1 cellular context compared by ENCODE assay signal in the genomic region with DNA sequence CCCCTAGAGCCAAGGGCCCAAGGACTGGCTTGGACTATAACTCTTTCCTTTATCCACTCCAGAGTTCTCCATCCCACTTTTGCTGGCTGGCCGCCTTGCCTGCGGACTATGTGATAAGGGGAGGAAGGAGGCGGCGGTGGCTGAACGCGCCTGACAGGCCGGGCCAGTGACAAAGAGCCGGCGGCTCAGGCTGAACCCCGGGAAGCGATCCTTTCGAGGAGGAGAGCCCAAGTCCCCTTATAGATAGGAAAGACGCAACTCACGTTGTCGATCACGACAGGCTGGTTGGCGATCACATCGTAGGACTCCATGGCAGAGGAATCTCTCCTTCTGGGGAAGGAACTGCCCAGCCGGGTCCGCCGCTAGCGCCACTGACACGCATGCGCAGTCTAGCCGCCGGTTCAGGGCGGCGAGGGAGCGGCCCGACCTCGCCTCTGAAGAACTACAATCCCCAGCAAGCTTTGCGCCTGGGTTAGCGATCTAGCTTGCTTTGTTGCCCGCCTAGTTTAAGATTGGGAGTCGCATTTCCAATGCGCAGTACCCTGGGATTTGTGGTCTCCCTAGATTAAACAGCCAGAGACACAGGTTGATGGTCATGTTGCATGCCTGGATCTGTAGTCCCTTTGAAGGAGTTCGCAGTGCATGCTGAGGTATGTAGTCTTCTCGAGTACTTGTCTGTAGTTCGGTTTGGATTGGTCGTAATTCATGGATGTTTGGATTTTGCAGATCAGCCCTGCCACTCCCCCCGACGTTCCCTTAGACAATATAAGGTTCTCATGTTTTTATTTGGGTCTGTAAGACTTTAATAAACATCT.
TF ChIP-seq lines count a peak whose summit lies in the region.

A gene (minus strand): TSS at position 376 of the 815 bp plus-strand sequence. CDS start 65 bp downstream, at position 311.

TF ChIP-seq in GM23338, 12 proteins besides CTCF, POLR2A, EP300 and RAD21:
- TF ChIP-seq, protein P1, sequence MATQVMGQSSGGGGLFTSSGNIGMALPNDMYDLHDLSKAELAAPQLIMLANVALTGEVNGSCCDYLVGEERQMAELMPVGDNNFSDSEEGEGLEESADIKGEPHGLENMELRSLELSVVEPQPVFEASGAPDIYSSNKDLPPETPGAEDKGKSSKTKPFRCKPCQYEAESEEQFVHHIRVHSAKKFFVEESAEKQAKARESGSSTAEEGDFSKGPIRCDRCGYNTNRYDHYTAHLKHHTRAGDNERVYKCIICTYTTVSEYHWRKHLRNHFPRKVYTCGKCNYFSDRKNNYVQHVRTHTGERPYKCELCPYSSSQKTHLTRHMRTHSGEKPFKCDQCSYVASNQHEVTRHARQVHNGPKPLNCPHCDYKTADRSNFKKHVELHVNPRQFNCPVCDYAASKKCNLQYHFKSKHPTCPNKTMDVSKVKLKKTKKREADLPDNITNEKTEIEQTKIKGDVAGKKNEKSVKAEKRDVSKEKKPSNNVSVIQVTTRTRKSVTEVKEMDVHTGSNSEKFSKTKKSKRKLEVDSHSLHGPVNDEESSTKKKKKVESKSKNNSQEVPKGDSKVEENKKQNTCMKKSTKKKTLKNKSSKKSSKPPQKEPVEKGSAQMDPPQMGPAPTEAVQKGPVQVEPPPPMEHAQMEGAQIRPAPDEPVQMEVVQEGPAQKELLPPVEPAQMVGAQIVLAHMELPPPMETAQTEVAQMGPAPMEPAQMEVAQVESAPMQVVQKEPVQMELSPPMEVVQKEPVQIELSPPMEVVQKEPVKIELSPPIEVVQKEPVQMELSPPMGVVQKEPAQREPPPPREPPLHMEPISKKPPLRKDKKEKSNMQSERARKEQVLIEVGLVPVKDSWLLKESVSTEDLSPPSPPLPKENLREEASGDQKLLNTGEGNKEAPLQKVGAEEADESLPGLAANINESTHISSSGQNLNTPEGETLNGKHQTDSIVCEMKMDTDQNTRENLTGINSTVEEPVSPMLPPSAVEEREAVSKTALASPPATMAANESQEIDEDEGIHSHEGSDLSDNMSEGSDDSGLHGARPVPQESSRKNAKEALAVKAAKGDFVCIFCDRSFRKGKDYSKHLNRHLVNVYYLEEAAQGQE (IDR thresholded peaks at IDR 0.05; ENCODE audit: unreplicated experiment) = no peak
- TF ChIP-seq, protein P2, sequence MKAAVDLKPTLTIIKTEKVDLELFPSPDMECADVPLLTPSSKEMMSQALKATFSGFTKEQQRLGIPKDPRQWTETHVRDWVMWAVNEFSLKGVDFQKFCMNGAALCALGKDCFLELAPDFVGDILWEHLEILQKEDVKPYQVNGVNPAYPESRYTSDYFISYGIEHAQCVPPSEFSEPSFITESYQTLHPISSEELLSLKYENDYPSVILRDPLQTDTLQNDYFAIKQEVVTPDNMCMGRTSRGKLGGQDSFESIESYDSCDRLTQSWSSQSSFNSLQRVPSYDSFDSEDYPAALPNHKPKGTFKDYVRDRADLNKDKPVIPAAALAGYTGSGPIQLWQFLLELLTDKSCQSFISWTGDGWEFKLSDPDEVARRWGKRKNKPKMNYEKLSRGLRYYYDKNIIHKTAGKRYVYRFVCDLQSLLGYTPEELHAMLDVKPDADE (IDR thresholded peaks at IDR 0.05) = peak; percentile 100
- TF ChIP-seq CREB1 (CRISPR knock-in tag; IDR thresholded peaks at IDR 0.05; ENCODE audit: low read depth) = peak; percentile 69
- TF ChIP-seq, protein P3, sequence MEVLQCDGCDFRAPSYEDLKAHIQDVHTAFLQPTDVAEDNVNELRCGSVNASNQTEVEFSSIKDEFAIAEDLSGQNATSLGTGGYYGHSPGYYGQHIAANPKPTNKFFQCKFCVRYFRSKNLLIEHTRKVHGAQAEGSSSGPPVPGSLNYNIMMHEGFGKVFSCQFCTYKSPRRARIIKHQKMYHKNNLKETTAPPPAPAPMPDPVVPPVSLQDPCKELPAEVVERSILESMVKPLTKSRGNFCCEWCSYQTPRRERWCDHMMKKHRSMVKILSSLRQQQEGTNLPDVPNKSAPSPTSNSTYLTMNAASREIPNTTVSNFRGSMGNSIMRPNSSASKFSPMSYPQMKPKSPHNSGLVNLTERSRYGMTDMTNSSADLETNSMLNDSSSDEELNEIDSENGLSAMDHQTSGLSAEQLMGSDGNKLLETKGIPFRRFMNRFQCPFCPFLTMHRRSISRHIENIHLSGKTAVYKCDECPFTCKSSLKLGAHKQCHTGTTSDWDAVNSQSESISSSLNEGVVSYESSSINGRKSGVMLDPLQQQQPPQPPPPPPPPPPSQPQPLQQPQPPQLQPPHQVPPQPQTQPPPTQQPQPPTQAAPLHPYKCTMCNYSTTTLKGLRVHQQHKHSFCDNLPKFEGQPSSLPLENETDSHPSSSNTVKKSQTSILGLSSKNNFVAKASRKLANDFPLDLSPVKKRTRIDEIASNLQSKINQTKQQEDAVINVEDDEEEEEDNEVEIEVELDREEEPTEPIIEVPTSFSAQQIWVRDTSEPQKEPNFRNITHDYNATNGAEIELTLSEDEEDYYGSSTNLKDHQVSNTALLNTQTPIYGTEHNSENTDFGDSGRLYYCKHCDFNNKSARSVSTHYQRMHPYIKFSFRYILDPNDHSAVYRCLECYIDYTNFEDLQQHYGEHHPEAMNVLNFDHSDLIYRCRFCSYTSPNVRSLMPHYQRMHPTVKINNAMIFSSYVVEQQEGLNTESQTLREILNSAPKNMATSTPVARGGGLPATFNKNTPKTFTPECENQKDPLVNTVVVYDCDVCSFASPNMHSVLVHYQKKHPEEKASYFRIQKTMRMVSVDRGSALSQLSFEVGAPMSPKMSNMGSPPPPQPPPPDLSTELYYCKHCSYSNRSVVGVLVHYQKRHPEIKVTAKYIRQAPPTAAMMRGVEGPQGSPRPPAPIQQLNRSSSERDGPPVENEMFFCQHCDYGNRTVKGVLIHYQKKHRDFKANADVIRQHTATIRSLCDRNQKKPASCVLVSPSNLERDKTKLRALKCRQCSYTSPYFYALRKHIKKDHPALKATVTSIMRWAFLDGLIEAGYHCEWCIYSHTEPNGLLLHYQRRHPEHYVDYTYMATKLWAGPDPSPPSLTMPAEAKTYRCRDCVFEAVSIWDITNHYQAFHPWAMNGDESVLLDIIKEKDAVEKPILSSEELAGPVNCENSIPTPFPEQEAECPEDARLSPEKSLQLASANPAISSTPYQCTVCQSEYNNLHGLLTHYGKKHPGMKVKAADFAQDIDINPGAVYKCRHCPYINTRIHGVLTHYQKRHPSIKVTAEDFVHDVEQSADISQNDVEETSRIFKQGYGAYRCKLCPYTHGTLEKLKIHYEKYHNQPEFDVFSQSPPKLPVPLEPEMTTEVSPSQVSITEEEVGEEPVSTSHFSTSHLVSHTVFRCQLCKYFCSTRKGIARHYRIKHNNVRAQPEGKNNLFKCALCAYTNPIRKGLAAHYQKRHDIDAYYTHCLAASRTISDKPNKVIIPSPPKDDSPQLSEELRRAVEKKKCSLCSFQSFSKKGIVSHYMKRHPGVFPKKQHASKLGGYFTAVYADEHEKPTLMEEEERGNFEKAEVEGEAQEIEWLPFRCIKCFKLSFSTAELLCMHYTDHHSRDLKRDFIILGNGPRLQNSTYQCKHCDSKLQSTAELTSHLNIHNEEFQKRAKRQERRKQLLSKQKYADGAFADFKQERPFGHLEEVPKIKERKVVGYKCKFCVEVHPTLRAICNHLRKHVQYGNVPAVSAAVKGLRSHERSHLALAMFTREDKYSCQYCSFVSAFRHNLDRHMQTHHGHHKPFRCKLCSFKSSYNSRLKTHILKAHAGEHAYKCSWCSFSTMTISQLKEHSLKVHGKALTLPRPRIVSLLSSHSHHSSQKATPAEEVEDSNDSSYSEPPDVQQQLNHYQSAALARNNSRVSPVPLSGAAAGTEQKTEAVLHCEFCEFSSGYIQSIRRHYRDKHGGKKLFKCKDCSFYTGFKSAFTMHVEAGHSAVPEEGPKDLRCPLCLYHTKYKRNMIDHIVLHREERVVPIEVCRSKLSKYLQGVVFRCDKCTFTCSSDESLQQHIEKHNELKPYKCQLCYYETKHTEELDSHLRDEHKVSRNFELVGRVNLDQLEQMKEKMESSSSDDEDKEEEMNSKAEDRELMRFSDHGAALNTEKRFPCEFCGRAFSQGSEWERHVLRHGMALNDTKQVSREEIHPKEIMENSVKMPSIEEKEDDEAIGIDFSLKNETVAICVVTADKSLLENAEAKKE (CRISPR knock-in tag; IDR thresholded peaks at IDR 0.05) = no peak
- TF ChIP-seq JUNB (IDR thresholded peaks at IDR 0.05; ENCODE audit: unreplicated experiment) = peak; percentile 78
- TF ChIP-seq NANOG (IDR thresholded peaks at IDR 0.05; ENCODE audit: borderline replicate concordance) = peak; percentile 45; the same call in 1 of the 2 replicates
- peak; percentile 79 for TF ChIP-seq POLR2AphosphoS5 (IDR thresholded peaks at IDR 0.05; ENCODE audit: low read depth)
